1 cellular context compared by ENCODE assay signal in the genomic region with DNA sequence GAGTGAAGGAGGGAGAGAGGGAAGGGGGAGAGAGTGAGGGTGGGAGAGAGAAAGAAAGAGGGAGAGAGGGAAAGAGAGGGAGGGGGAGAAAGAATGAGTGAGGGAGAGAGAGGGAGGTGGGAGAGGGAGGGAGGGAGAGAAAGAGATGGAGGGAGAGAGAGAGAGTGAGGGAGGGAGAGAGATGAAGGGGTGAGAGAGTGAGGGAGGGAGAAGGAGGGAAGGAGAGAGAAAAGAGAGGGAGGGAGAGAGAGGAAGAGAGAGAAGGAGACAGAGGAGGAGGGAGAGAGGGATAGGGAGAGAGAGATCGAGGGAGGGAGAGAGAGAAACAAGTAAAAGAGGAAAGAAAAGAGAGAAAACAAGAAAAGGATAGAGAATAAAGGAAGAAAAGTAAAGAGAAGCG.
TF ChIP-seq lines count a peak whose summit lies in the region.

No MANE protein-coding gene starts in this region.

TF ChIP-seq in HepG2, 621 proteins besides CTCF, POLR2A, EP300 and RAD21 (continued from another document):
- TF ChIP-seq, protein P1, sequence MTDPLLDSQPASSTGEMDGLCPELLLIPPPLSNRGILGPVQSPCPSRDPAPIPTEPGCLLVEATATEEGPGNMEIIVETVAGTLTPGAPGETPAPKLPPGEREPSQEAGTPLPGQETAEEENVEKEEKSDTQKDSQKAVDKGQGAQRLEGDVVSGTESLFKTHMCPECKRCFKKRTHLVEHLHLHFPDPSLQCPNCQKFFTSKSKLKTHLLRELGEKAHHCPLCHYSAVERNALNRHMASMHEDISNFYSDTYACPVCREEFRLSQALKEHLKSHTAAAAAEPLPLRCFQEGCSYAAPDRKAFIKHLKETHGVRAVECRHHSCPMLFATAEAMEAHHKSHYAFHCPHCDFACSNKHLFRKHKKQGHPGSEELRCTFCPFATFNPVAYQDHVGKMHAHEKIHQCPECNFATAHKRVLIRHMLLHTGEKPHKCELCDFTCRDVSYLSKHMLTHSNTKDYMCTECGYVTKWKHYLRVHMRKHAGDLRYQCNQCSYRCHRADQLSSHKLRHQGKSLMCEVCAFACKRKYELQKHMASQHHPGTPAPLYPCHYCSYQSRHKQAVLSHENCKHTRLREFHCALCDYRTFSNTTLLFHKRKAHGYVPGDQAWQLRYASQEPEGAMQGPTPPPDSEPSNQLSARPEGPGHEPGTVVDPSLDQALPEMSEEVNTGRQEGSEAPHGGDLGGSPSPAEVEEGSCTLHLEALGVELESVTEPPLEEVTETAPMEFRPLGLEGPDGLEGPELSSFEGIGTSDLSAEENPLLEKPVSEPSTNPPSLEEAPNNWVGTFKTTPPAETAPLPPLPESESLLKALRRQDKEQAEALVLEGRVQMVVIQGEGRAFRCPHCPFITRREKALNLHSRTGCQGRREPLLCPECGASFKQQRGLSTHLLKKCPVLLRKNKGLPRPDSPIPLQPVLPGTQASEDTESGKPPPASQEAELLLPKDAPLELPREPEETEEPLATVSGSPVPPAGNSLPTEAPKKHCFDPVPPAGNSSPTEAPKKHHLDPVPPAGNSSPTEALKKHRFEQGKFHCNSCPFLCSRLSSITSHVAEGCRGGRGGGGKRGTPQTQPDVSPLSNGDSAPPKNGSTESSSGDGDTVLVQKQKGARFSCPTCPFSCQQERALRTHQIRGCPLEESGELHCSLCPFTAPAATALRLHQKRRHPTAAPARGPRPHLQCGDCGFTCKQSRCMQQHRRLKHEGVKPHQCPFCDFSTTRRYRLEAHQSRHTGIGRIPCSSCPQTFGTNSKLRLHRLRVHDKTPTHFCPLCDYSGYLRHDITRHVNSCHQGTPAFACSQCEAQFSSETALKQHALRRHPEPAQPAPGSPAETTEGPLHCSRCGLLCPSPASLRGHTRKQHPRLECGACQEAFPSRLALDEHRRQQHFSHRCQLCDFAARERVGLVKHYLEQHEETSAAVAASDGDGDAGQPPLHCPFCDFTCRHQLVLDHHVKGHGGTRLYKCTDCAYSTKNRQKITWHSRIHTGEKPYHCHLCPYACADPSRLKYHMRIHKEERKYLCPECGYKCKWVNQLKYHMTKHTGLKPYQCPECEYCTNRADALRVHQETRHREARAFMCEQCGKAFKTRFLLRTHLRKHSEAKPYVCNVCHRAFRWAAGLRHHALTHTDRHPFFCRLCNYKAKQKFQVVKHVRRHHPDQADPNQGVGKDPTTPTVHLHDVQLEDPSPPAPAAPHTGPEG (CRISPR knock-in tag; IDR thresholded peaks at IDR 0.05), result no peak
- no peak for TF ChIP-seq ZBTB38 (CRISPR knock-in tag; IDR thresholded peaks at IDR 0.05)
